Comparison of ENCODE assay signal across 17 cellular contexts in the genomic region with DNA sequence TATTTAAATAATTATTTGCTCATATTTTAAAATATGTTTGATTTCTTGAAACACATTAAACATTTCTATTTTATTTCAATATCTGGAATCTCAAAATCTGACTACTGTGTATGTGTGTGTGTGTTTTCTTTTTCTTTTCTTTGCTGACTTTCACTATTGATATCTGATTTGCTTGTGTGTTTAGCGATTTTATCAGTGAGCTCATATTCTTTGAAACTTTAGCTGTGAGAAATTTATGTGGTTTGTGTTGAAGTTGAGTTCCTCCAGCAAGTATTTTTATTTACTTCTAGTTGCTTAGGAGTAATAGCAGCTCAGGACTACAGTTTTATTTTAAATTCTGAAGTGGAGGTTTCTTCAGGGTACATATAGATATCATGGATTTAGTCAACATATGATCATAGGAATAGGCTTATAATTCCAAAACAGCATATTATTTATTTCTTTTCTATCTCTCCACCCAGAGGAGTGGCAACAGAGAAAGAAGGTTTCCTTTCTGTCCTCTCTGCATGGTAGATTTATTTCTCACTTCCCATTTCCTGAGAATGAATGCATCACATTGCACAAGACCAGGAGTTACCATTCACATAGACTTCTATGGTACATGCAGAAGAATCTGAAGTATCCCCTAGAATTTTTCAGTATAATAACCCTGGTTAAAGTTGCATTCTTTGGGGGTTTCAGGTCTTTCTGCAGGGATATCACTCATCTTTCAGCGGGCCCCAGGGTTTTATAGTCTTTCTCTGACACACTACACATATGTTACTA.
DNase-seq lines count a peak whose midpoint lies in the region; ATAC-seq and TF ChIP-seq lines count a peak whose summit lies in the region.
"Had no signal": no experiment of that assay in that cellular context is flagged by ENCODE, and none has a peak within 500 bp of the region (broad histone marks: within the 10 kb centered on the region; RNA-seq: fewer than 3 reads in every experiment).

No MANE protein-coding gene starts in this region.

- no peaks in the 10 kb centered on the region for H3K36me3 Mint-ChIP-seq in natural killer cell treated with Interleukin-12 subunit alpha and Interleukin-12 subunit beta and Interleukin-15 and Interleukin-18, amount 100 ng/mL, for 72 hours
- no peaks in the 10 kb centered on the region for H3K36me3 Mint-ChIP-seq in progenitor cell of endocrine pancreas (ENCODE audit: insufficient read depth)
- H3K36me3 Mint-ChIP-seq: activated CD8-positive, alpha-beta memory T cell treated with anti-CD3 and anti-CD28 coated beads, Interleukin-2, amount 10 ng/mL, durations not matched to agents 7 days and 5 days; activated naive CD4-positive, alpha-beta T cell treated with anti-CD3 and anti-CD28 coated beads, Interleukin-2, amount 50 U/mL, for 24 hours; neural progenitor cell had no signal

- intact Hi-C loops in sigmoid colon (cut with DNase I): no loop called here

- H3K27me3 Mint-ChIP-seq in natural killer cell treated with Interleukin-12 subunit alpha and Interleukin-12 subunit beta and Interleukin-15 and Interleukin-18, amount 100 ng/mL, for 72 hours: no peaks in the 10 kb centered on the region
- H3K27me3 Mint-ChIP-seq in progenitor cell of endocrine pancreas: no peaks in the 10 kb centered on the region
- H3K27me3 Mint-ChIP-seq: activated CD8-positive, alpha-beta memory T cell treated with anti-CD3 and anti-CD28 coated beads, Interleukin-2, amount 10 ng/mL, durations not matched to agents 7 days and 5 days; activated naive CD4-positive, alpha-beta T cell treated with anti-CD3 and anti-CD28 coated beads, Interleukin-2, amount 50 U/mL, for 24 hours had no signal

- ATAC-seq in GM18909 (IDR thresholded peaks at IDR 0.05; ENCODE audit: poor library complexity, unreplicated experiment): peak; percentile 78
- peak; percentile 91 for ATAC-seq in HG02870 (IDR thresholded peaks at IDR 0.05; ENCODE audit: unreplicated experiment)
- no peak for ATAC-seq in natural killer cell treated with Interleukin-12 subunit alpha and Interleukin-12 subunit beta and Interleukin-15 and Interleukin-18, amount 100 ng/mL, for 72 hours
- no peak for ATAC-seq in HG03280 (IDR thresholded peaks at IDR 0.05; ENCODE audit: unreplicated experiment)
- ATAC-seq: activated CD8-positive, alpha-beta memory T cell treated with anti-CD3 and anti-CD28 coated beads, Interleukin-2, amount 10 ng/mL, durations not matched to agents 7 days and 5 days; lower lobe of right lung had no signal

- H3K9me3 Mint-ChIP-seq in natural killer cell treated with Interleukin-12 subunit alpha and Interleukin-12 subunit beta and Interleukin-15 and Interleukin-18, amount 100 ng/mL, for 72 hours: peaks cover 7% of the 10 kb centered on the region
- H3K9me3 Mint-ChIP-seq in progenitor cell of endocrine pancreas (ENCODE audit: low read depth): peaks cover 4% of the 10 kb centered on the region
- H3K9me3 Mint-ChIP-seq: activated naive CD4-positive, alpha-beta T cell treated with anti-CD3 and anti-CD28 coated beads, Interleukin-2, amount 50 U/mL, for 24 hours; neural progenitor cell had no signal

- TF ChIP-seq EP300 in sigmoid colon (IDR thresholded peaks at IDR 0.05): no peak

- H3K27ac ChIP-seq in sigmoid colon: no peak overlapping the region
- H3K27ac ChIP-seq: lower lobe of right lung, neural progenitor cell, SK-N-MC, transverse colon, WERI-Rb-1 had no signal

- no peak overlapping the region for H3K4me3 Mint-ChIP-seq in natural killer cell treated with Interleukin-12 subunit alpha and Interleukin-12 subunit beta and Interleukin-15 and Interleukin-18, amount 100 ng/mL, for 72 hours
- H3K4me3 Mint-ChIP-seq in progenitor cell of endocrine pancreas (ENCODE audit: low read depth): no peak overlapping the region
- H3K4me3 Mint-ChIP-seq: activated CD8-positive, alpha-beta memory T cell treated with anti-CD3 and anti-CD28 coated beads, Interleukin-2, amount 10 ng/mL, durations not matched to agents 7 days and 5 days; activated naive CD4-positive, alpha-beta T cell treated with anti-CD3 and anti-CD28 coated beads, Interleukin-2, amount 50 U/mL, for 24 hours; neural progenitor cell had no signal

- 70% methylated on average over 2 of the region's 2 CpGs for WGBS in sigmoid colon, 2 donors

- H3K4me1 ChIP-seq in sigmoid colon: no peaks in the 10 kb centered on the region
- H3K4me1 ChIP-seq: lower lobe of right lung, neural progenitor cell, transverse colon had no signal

- no peak for TF ChIP-seq POLR2A in sigmoid colon (IDR thresholded peaks at IDR 0.05)

- no peaks in the 10 kb centered on the region for H3K27me3 ChIP-seq in sigmoid colon
- H3K27me3 ChIP-seq: neural progenitor cell, transverse colon had no signal

- no peaks in the 10 kb centered on the region for H3K4me1 Mint-ChIP-seq in natural killer cell treated with Interleukin-12 subunit alpha and Interleukin-12 subunit beta and Interleukin-15 and Interleukin-18, amount 100 ng/mL, for 72 hours (ENCODE audit: low read depth in 2 of 2)
- H3K4me1 Mint-ChIP-seq in progenitor cell of endocrine pancreas (ENCODE audit: low read depth): no peaks in the 10 kb centered on the region
- H3K4me1 Mint-ChIP-seq: activated CD8-positive, alpha-beta memory T cell treated with anti-CD3 and anti-CD28 coated beads, Interleukin-2, amount 10 ng/mL, durations not matched to agents 7 days and 5 days; activated naive CD4-positive, alpha-beta T cell treated with anti-CD3 and anti-CD28 coated beads, Interleukin-2, amount 50 U/mL, for 24 hours; neural progenitor cell had no signal

- H3K4me3 ChIP-seq in skeletal muscle cell (ENCODE audit: low read depth, low read length) (no peak overlapping the region), sigmoid colon (no peak overlapping the region)
- H3K4me3 ChIP-seq: lower lobe of right lung, neural progenitor cell, SK-N-MC, transverse colon had no signal

- TF ChIP-seq CTCF in sigmoid colon (IDR thresholded peaks at IDR 0.05) (no peak), progenitor cell of endocrine pancreas (IDR thresholded peaks at IDR 0.05; ENCODE audit: unreplicated experiment) (no peak)

- no peaks in the 10 kb centered on the region for H3K9me3 ChIP-seq in sigmoid colon
- H3K9me3 ChIP-seq: lower lobe of right lung, transverse colon had no signal

- peak; percentile 59 for DNase-seq in MV-4-11 (lab: John Stamatoyannopoulos, UW)
- DNase-seq in skeletal muscle cell (ENCODE audit: low read depth): peak; percentile 45
- DNase-seq in natural killer cell treated with Interleukin-12 subunit alpha and Interleukin-12 subunit beta and Interleukin-15 and Interleukin-18, amount 100 ng/mL, for 72 hours (ENCODE audit: low spot score): no peak
- DNase-seq in sigmoid colon: no peak
- DNase-seq in progenitor cell of endocrine pancreas (ENCODE audit: low spot score, unreplicated experiment): no peak
- DNase-seq: activated CD8-positive, alpha-beta memory T cell treated with anti-CD3 and anti-CD28 coated beads, Interleukin-2, amount 10 ng/mL, durations not matched to agents 7 days and 5 days; cerebellar nuclear complex; lower lobe of right lung; NCI-H69; transverse colon; WERI-Rb-1 had no signal

- H3K36me3 ChIP-seq in sigmoid colon: no peaks in the 10 kb centered on the region
- H3K36me3 ChIP-seq: lower lobe of right lung, neural progenitor cell, transverse colon, WERI-Rb-1 had no signal

- H3K27ac Mint-ChIP-seq in natural killer cell treated with Interleukin-12 subunit alpha and Interleukin-12 subunit beta and Interleukin-15 and Interleukin-18, amount 100 ng/mL, for 72 hours: no peak overlapping the region
- no peak overlapping the region for H3K27ac Mint-ChIP-seq in progenitor cell of endocrine pancreas
- H3K27ac Mint-ChIP-seq: activated CD8-positive, alpha-beta memory T cell treated with anti-CD3 and anti-CD28 coated beads, Interleukin-2, amount 10 ng/mL, durations not matched to agents 7 days and 5 days; activated naive CD4-positive, alpha-beta T cell treated with anti-CD3 and anti-CD28 coated beads, Interleukin-2, amount 50 U/mL, for 24 hours; neural progenitor cell had no signal

Comparison
In these comparisons a context has a peak if more than half of its experiments do, and no peak if none do; other contexts are left out.
1. ATAC-seq: peak in GM18909 (single experiment) and HG02870 (single experiment); none in natural killer cell treated with Interleukin-12 subunit alpha and Interleukin-12 subunit beta and Interleukin-15 and Interleukin-18, amount 100 ng/mL, for 72 hours (0 of 2) and HG03280 (single experiment).
2. DNase-seq: peak in MV-4-11 (single experiment) and skeletal muscle cell (single experiment); none in natural killer cell treated with Interleukin-12 subunit alpha and Interleukin-12 subunit beta and Interleukin-15 and Interleukin-18, amount 100 ng/mL, for 72 hours (single experiment), sigmoid colon (single experiment) and progenitor cell of endocrine pancreas (single experiment).